In the genomic region with DNA sequence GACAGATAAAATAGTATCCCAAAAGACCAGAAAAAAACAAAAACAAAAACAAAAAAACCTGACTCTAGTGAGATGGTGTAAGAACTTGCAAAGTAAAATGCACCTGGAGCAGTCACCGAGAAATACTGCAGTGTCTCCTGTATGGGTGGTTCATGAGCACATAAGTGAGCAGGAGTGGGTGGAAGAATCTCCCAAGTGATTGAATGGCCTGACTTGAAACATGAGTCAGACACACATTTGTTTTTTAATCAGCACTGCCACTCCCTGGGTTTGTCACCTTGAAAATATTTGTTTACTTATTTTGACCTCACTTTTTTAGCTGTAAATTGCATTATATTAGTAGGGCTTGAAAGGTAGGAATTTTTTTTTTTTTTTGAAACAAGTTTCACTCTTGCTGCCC, we compare ENCODE assay signal across 1 cellular context.
TF ChIP-seq lines count a peak whose summit lies in the region.

No MANE protein-coding gene starts in this region.

TF ChIP-seq in SK-N-SH, 30 proteins besides CTCF, POLR2A, EP300 and RAD21:
- TF ChIP-seq RXRA (IDR thresholded peaks at IDR 0.05; ENCODE audit: borderline replicate concordance, low read depth) (no peak), RCOR1 (IDR thresholded peaks at IDR 0.05; ENCODE audit: low read length) (no peak), EZH2phosphoT487 (IDR thresholded peaks at IDR 0.05; ENCODE audit: borderline replicate concordance, low read depth) (no peak), ELF1 (IDR thresholded peaks at IDR 0.05) (no peak), TEAD4 (IDR thresholded peaks at IDR 0.05; ENCODE audit: borderline replicate concordance, insufficient read depth) (no peak), MEF2A (IDR thresholded peaks at IDR 0.05; ENCODE audit: borderline replicate concordance, low read depth) (no peak), SMC3 (IDR thresholded peaks at IDR 0.05; ENCODE audit: low read depth, low read length) (no peak), GATA2 (CRISPR knock-in tag; IDR thresholded peaks at IDR 0.05) (no peak), TCF12 (IDR thresholded peaks at IDR 0.05) (no peak), SIN3A (IDR thresholded peaks at IDR 0.05; ENCODE audit: borderline replicate concordance, low read depth, low read length) (no peak), JUND (IDR thresholded peaks at IDR 0.05) (no peak), NFIC (IDR thresholded peaks at IDR 0.05; ENCODE audit: borderline replicate concordance) (no peak), NRF1 (IDR thresholded peaks at IDR 0.05; ENCODE audit: low read depth, low read length) (no peak), GABPA (IDR thresholded peaks at IDR 0.05; ENCODE audit: low read depth) (no peak), POLR2AphosphoS5 (IDR thresholded peaks at IDR 0.05; ENCODE audit: low read depth, low read length) (no peak), RFX5 (IDR thresholded peaks at IDR 0.05; ENCODE audit: low read length) (no peak), MXI1 (IDR thresholded peaks at IDR 0.05; ENCODE audit: low read depth, low read length) (no peak)
- TF ChIP-seq, protein P1, sequence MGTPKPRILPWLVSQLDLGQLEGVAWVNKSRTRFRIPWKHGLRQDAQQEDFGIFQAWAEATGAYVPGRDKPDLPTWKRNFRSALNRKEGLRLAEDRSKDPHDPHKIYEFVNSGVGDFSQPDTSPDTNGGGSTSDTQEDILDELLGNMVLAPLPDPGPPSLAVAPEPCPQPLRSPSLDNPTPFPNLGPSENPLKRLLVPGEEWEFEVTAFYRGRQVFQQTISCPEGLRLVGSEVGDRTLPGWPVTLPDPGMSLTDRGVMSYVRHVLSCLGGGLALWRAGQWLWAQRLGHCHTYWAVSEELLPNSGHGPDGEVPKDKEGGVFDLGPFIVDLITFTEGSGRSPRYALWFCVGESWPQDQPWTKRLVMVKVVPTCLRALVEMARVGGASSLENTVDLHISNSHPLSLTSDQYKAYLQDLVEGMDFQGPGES (IDR thresholded peaks at IDR 0.05; ENCODE audit: low read depth, low read length), result no peak
- TF ChIP-seq, protein P2, sequence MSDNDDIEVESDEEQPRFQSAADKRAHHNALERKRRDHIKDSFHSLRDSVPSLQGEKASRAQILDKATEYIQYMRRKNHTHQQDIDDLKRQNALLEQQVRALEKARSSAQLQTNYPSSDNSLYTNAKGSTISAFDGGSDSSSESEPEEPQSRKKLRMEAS (IDR thresholded peaks at IDR 0.05; ENCODE audit: low read depth), result no peak
- TF ChIP-seq, protein P3, sequence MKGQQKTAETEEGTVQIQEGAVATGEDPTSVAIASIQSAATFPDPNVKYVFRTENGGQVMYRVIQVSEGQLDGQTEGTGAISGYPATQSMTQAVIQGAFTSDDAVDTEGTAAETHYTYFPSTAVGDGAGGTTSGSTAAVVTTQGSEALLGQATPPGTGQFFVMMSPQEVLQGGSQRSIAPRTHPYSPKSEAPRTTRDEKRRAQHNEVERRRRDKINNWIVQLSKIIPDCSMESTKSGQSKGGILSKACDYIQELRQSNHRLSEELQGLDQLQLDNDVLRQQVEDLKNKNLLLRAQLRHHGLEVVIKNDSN (IDR thresholded peaks at IDR 0.05; ENCODE audit: borderline replicate concordance, low read depth), result no peak
